In genomic region chrX:25025615-25026014, GRCh38 we compare ENCODE assay signal across 30 cellular contexts. TPM values are rescaled to one million over a fixed set of nuclear protein-coding genes. Genes with fewer than 3 reads are reported as not detected.
"Had no signal": no experiment of that assay in that cellular context is flagged by ENCODE, and none has a peak within 500 bp of the region (broad histone marks: within the 10 kb centered on the region; RNA-seq: fewer than 3 reads in every experiment).

No MANE protein-coding gene starts in this region.

- H3K36me3 ChIP-seq: heart right ventricle, lower lobe of right lung, right lobe of liver, stomach, tibial artery had no signal

- H3K27ac ChIP-seq: heart right ventricle, lower lobe of right lung, parathyroid adenoma, right lobe of liver, stomach, testis, tibial artery had no signal

- H3K4me3 ChIP-seq: heart right ventricle, lower lobe of right lung, mucosa of descending colon, right lobe of liver, smooth muscle cell, stomach, testis, tibial artery had no signal

- H3K9ac ChIP-seq: parathyroid adenoma had no signal

- DNase-seq: cerebellar nuclear complex; cortex of kidney; effector memory CD8-positive, alpha-beta T cell; foreskin fibroblast; glutamatergic neuron; heart right ventricle; hippocampal formation; left ventricle myocardium superior; lower lobe of right lung; mucosa of descending colon; naive B cell; right lobe of liver; stimulated activated CD4-positive, alpha-beta T cell treated with anti-CD3 and anti-CD28 coated beads, Interleukin-12 subunit alpha, Interleukin-12 subunit beta, amount 100 ng/mL, for 4 hours; stimulated activated CD4-positive, alpha-beta T cell treated with anti-CD3 and anti-CD28 coated beads, Interleukin-2, amount 100 ng/mL, for 24 hours; stimulated activated CD4-positive, alpha-beta T cell treated with anti-CD3 and anti-CD28 coated beads, Interleukin-4, amount 100 ng/mL, for 24 hours; stimulated activated naive CD4-positive, alpha-beta T cell treated with Interleukin-2 at 50 U/mL for 16 hours; stomach; testis; tibial artery had no signal

- H3K79me2 ChIP-seq: parathyroid adenoma had no signal

- ATAC-seq: effector memory CD8-positive, alpha-beta T cell; esophagus mucosa; heart right ventricle; left ventricle myocardium superior; lower lobe of right lung; mucosa of descending colon; natural killer cell treated with Interleukin-12 subunit alpha and Interleukin-12 subunit beta and Interleukin-15 and Interleukin-18, amount 100 ng/mL, for 72 hours; right lobe of liver; stimulated activated effector memory CD8-positive, alpha-beta T cell treated with anti-CD3 and anti-CD28 coated beads, Interleukin-12 subunit alpha, Interleukin-12 subunit beta, amount 100 ng/mL, for 72 hours had no signal

- H3K9me3 ChIP-seq: heart right ventricle, lower lobe of right lung, mucosa of descending colon, right lobe of liver, testis, tibial artery had no signal

- H2AFZ ChIP-seq: parathyroid adenoma had no signal

- FAIRE-seq: endometrium, islet of Langerhans had no signal

- H3K4me1 ChIP-seq: parathyroid adenoma, right lobe of liver, testis had no signal

- H3K4me2 ChIP-seq: smooth muscle cell had no signal

- H3K27me3 ChIP-seq: testis had no signal

RNA-seq across cellular contexts. Expression of gene ARX, which starts 9.8 kb away (rescaled TPM):
- total RNA-seq: dermis microvascular lymphatic vessel endothelial cell; esophagus mucosa; left ventricle myocardium superior; natural killer cell treated with Interleukin-12 subunit alpha and Interleukin-12 subunit beta and Interleukin-15 and Interleukin-18, amount 100 ng/mL, for 72 hours; osteoblast; right lobe of liver; smooth muscle cell; subcutaneous adipose tissue; urinary bladder had no signal
- polyA plus RNA-seq: heart right ventricle, smooth muscle cell, urinary bladder had no signal
